In genomic region chr11:119108151-119108856, GRCh38 we compare ENCODE assay signal across 1 cellular context.
TF ChIP-seq lines count a peak whose summit lies in the region.

No MANE protein-coding gene starts in this region.

TF ChIP-seq in HepG2, 621 proteins besides CTCF, POLR2A, EP300 and RAD21 (continues in another document):
- TF ChIP-seq HNF1B (CRISPR knock-in tag; IDR thresholded peaks at IDR 0.05) (0 out of 2 replicates have a peak, but pooled peaks have one; percentile 34), ZNF143 (CRISPR knock-in tag; IDR thresholded peaks at IDR 0.05) (peak; percentile 79), CEBPG (CRISPR knock-in tag; IDR thresholded peaks at IDR 0.05) (peak; percentile 63), NFYC (CRISPR knock-in tag; IDR thresholded peaks at IDR 0.05) (peak; percentile 77), SOX6 (IDR thresholded peaks at IDR 0.05) (no peak), SOX6 (CRISPR knock-in tag; IDR thresholded peaks at IDR 0.05) (no peak), PHF20 (CRISPR knock-in tag; IDR thresholded peaks at IDR 0.05) (peak; percentile 68), THAP8 (CRISPR knock-in tag; IDR thresholded peaks at IDR 0.05; ENCODE audit: borderline replicate concordance) (no peak), RFX3 (CRISPR knock-in tag; IDR thresholded peaks at IDR 0.05) (peak; percentile 71), ETV5 (CRISPR knock-in tag; IDR thresholded peaks at IDR 0.05; ENCODE audit: borderline replicate concordance) (0 out of 2 replicates have a peak, but pooled peaks have one; percentile 40), YEATS4 (CRISPR knock-in tag; IDR thresholded peaks at IDR 0.05; ENCODE audit: borderline replicate concordance) (peak; percentile 32), AFF4 (CRISPR knock-in tag; IDR thresholded peaks at IDR 0.05) (no peak), TFE3 (CRISPR knock-in tag; IDR thresholded peaks at IDR 0.05) (0 out of 2 replicates have a peak, but pooled peaks have one; percentile 37), NR2C2 (CRISPR knock-in tag; IDR thresholded peaks at IDR 0.05; ENCODE audit: borderline replicate concordance) (peak; percentile 60; the same call in 1 of the 2 replicates), E2F1 (CRISPR knock-in tag; IDR thresholded peaks at IDR 0.05) (no peak), ZNF850 (CRISPR knock-in tag; conservative IDR thresholded peaks at IDR 0.05) (no peak), ZNF274 (CRISPR knock-in tag; IDR thresholded peaks at IDR 0.05) (peak; percentile 32; the same call in 1 of the 2 replicates), ZBTB7B (CRISPR knock-in tag; IDR thresholded peaks at IDR 0.05) (peak; percentile 33; the same call in 1 of the 2 replicates), ZNF720 (CRISPR knock-in tag; IDR thresholded peaks at IDR 0.05) (0 out of 2 replicates have a peak, but pooled peaks have one; percentile 9), ZEB1 (IDR thresholded peaks at IDR 0.05; ENCODE audit: insufficient replicate concordance, low read depth) (peak; percentile 66), NFKB2 (CRISPR knock-in tag; IDR thresholded peaks at IDR 0.05; ENCODE audit: borderline replicate concordance) (no peak), MZF1 (CRISPR knock-in tag; IDR thresholded peaks at IDR 0.05; ENCODE audit: borderline replicate concordance) (peak; percentile 46; the same call in 1 of the 2 replicates), CEBPB (IDR thresholded peaks at IDR 0.05; ENCODE audit: borderline replicate concordance, low read depth, low read length) (0 out of 2 replicates have a peak, but pooled peaks have one; percentile 36), ATF1 (CRISPR knock-in tag; IDR thresholded peaks at IDR 0.05) (0 out of 2 replicates have a peak, but pooled peaks have one; percentile 32), HCFC1 (IDR thresholded peaks at IDR 0.05; ENCODE audit: low read depth, low read length) (0 out of 2 replicates have a peak, but pooled peaks have one; percentile 13), ZSCAN22 (CRISPR knock-in tag; IDR thresholded peaks at IDR 0.05) (no peak), NR3C1 (CRISPR knock-in tag; IDR thresholded peaks at IDR 0.05) (no peak), SP2 (CRISPR knock-in tag; IDR thresholded peaks at IDR 0.05) (peak; percentile 78), TARDBP (CRISPR knock-in tag; IDR thresholded peaks at IDR 0.05) (peak; percentile 59; the same call in 1 of the 2 replicates), CBFB (CRISPR knock-in tag; IDR thresholded peaks at IDR 0.05) (0 out of 2 replicates have a peak, but pooled peaks have one; percentile 17), POLR2AphosphoS5 (IDR thresholded peaks at IDR 0.05; ENCODE audit: low read depth, low read length) (peak; percentile 51), ETV6 (CRISPR knock-in tag; conservative IDR thresholded peaks at IDR 0.05) (peak; percentile 33), ZBTB26 (CRISPR knock-in tag; IDR thresholded peaks at IDR 0.05; ENCODE audit: borderline replicate concordance) (0 out of 2 replicates have a peak, but pooled peaks have one; percentile 6), ZNF598 (CRISPR knock-in tag; IDR thresholded peaks at IDR 0.05; ENCODE audit: borderline replicate concordance) (0 out of 2 replicates have a peak, but pooled peaks have one; percentile 39), MAF1 (CRISPR knock-in tag; IDR thresholded peaks at IDR 0.05; ENCODE audit: borderline replicate concordance) (no peak), SNAPC2 (CRISPR knock-in tag; IDR thresholded peaks at IDR 0.05) (0 out of 2 replicates have a peak, but pooled peaks have one; percentile 43), SAP130 (CRISPR knock-in tag; IDR thresholded peaks at IDR 0.05; ENCODE audit: low read depth) (peak; percentile 79), ZNF564 (CRISPR knock-in tag; IDR thresholded peaks at IDR 0.05) (0 out of 2 replicates have a peak, but pooled peaks have one; percentile 29), IKZF5 (CRISPR knock-in tag; IDR thresholded peaks at IDR 0.05) (0 out of 2 replicates have a peak, but pooled peaks have one; percentile 4), ZNF331 (CRISPR knock-in tag; IDR thresholded peaks at IDR 0.05) (0 out of 2 replicates have a peak, but pooled peaks have one; percentile 1)
- TF ChIP-seq, protein P1, sequence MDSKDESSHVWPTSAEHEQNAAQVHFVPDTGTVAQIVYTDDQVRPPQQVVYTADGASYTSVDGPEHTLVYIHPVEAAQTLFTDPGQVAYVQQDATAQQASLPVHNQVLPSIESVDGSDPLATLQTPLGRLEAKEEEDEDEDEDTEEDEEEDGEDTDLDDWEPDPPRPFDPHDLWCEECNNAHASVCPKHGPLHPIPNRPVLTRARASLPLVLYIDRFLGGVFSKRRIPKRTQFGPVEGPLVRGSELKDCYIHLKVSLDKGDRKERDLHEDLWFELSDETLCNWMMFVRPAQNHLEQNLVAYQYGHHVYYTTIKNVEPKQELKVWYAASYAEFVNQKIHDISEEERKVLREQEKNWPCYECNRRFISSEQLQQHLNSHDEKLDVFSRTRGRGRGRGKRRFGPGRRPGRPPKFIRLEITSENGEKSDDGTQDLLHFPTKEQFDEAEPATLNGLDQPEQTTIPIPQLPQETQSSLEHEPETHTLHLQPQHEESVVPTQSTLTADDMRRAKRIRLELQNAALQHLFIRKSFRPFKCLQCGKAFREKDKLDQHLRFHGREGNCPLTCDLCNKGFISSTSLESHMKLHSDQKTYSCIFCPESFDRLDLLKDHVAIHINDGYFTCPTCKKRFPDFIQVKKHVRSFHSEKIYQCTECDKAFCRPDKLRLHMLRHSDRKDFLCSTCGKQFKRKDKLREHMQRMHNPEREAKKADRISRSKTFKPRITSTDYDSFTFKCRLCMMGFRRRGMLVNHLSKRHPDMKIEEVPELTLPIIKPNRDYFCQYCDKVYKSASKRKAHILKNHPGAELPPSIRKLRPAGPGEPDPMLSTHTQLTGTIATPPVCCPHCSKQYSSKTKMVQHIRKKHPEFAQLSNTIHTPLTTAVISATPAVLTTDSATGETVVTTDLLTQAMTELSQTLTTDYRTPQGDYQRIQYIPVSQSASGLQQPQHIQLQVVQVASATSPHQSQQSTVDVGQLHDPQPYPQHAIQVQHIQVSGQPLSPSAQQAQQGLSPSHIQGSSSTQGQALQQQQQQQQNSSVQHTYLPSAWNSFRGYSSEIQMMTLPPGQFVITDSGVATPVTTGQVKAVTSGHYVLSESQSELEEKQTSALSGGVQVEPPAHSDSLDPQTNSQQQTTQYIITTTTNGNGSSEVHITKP (CRISPR knock-in tag; IDR thresholded peaks at IDR 0.05; ENCODE audit: low read depth) = peak; percentile 41; the same call in 1 of the 2 replicates
- TF ChIP-seq, protein P2, sequence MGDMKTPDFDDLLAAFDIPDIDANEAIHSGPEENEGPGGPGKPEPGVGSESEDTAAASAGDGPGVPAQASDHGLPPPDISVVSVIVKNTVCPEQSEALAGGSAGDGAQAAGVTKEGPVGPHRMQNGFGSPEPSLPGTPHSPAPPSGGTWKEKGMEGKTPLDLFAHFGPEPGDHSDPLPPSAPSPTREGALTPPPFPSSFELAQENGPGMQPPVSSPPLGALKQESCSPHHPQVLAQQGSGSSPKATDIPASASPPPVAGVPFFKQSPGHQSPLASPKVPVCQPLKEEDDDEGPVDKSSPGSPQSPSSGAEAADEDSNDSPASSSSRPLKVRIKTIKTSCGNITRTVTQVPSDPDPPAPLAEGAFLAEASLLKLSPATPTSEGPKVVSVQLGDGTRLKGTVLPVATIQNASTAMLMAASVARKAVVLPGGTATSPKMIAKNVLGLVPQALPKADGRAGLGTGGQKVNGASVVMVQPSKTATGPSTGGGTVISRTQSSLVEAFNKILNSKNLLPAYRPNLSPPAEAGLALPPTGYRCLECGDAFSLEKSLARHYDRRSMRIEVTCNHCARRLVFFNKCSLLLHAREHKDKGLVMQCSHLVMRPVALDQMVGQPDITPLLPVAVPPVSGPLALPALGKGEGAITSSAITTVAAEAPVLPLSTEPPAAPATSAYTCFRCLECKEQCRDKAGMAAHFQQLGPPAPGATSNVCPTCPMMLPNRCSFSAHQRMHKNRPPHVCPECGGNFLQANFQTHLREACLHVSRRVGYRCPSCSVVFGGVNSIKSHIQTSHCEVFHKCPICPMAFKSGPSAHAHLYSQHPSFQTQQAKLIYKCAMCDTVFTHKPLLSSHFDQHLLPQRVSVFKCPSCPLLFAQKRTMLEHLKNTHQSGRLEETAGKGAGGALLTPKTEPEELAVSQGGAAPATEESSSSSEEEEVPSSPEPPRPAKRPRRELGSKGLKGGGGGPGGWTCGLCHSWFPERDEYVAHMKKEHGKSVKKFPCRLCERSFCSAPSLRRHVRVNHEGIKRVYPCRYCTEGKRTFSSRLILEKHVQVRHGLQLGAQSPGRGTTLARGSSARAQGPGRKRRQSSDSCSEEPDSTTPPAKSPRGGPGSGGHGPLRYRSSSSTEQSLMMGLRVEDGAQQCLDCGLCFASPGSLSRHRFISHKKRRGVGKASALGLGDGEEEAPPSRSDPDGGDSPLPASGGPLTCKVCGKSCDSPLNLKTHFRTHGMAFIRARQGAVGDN (CRISPR knock-in tag; IDR thresholded peaks at IDR 0.05) = peak; percentile 29; the same call in 1 of the 2 replicates
